11 cellular contexts compared by ENCODE assay signal in genomic region chr6:34673079-34673478, GRCh38. TPM values are rescaled to one million over a fixed set of nuclear protein-coding genes. Genes with fewer than 3 reads are reported as not detected.
DNase-seq lines count a peak whose midpoint lies in the region; ATAC-seq and TF ChIP-seq lines count a peak whose summit lies in the region.
"Had no signal": no experiment of that assay in that cellular context is flagged by ENCODE, and none has a peak within 500 bp of the region (broad histone marks: within the 10 kb centered on the region; RNA-seq: fewer than 3 reads in every experiment).

No MANE protein-coding gene starts in this region.

- peak overlapping the region; percentile 48 for H3K4me3 Mint-ChIP-seq in activated naive CD4-positive, alpha-beta T cell treated with anti-CD3 and anti-CD28 coated beads for 36 hours
- peak overlapping the region; percentile 83 for H3K4me3 Mint-ChIP-seq in T-helper 17 cell
- no peak overlapping the region for H3K4me3 Mint-ChIP-seq in WTC11

- in situ Hi-C loops in KBM-7 (cut with MboI; ENCODE audit: low pct_unique_long_range_greater_than_20kb, low sequenced_read_pairs) = no loop called here

- H3K36me3 Mint-ChIP-seq in activated naive CD4-positive, alpha-beta T cell treated with anti-CD3 and anti-CD28 coated beads for 36 hours (ENCODE audit: low read depth) = peaks cover 4% of the 10 kb centered on the region
- H3K36me3 Mint-ChIP-seq in T-helper 17 cell (ENCODE audit: low read depth) (no peaks in the 10 kb centered on the region), WTC11 (no peaks in the 10 kb centered on the region)

- no peaks in the 10 kb centered on the region for H3K9me3 Mint-ChIP-seq in activated naive CD4-positive, alpha-beta T cell treated with anti-CD3 and anti-CD28 coated beads for 36 hours
- no peaks in the 10 kb centered on the region for H3K9me3 Mint-ChIP-seq in WTC11

- CTCF ChIA-PET in activated naive CD4-positive, alpha-beta T cell treated with anti-CD3 and anti-CD28 coated beads for 36 hours (lab: Charles Lee) = interaction anchor here (0.6 to 1.6 kb wide), 3 partner anchors 16 to 879 kb away, joined by 3 to 6 read pairs (median 4); no protein-coding TSS in a partner anchor
- CTCF ChIA-PET in WTC11 (lab: Charles Lee) = interaction anchor here (0.9 kb wide), 1 partner anchor 16 kb away, joined by 3 read pairs; no protein-coding TSS in a partner anchor

- no peak for DNase-seq in activated naive CD4-positive, alpha-beta T cell treated with anti-CD3 and anti-CD28 coated beads for 36 hours
- no peak for DNase-seq in activated naive CD4-positive, alpha-beta T cell (lab: John Stamatoyannopoulos, UW)
- DNase-seq in T-helper 17 cell = no peak
- DNase-seq in foreskin keratinocyte = no peak
- DNase-seq in ovary = no peak
- DNase-seq in KBM-7 = no peak
- DNase-seq in WTC11 (ENCODE audit: low spot score) = no peak
- DNase-seq: islet precursor cell, NCI-H146, SIG-M5 had no signal

- H3K27ac Mint-ChIP-seq in activated naive CD4-positive, alpha-beta T cell treated with anti-CD3 and anti-CD28 coated beads for 36 hours = peak overlapping the region; percentile 94
- peak overlapping the region; percentile 98 for H3K27ac Mint-ChIP-seq in T-helper 17 cell
- no peak overlapping the region; the same call in 1 of the 2 replicates for H3K27ac Mint-ChIP-seq in WTC11

- H3K4me3 ChIP-seq in subcutaneous abdominal adipose tissue (ENCODE audit: low read depth in 1 of 5, low read length in 5 of 5) (no peak overlapping the region), ovary (no peak overlapping the region)

- H3K27ac ChIP-seq in foreskin keratinocyte = peak overlapping the region; percentile 39
- H3K27ac ChIP-seq in subcutaneous abdominal adipose tissue (ENCODE audit: low read depth, low read length) = peak overlapping the region; percentile 81
- no peak overlapping the region for H3K27ac ChIP-seq in ovary

- H3K27me3 ChIP-seq in foreskin keratinocyte (no peaks in the 10 kb centered on the region), subcutaneous abdominal adipose tissue (ENCODE audit: control insufficient read depth in 5 of 5, insufficient read depth in 4 of 5, low read length in 5 of 5) (no peaks in the 10 kb centered on the region), ovary (no peaks in the 10 kb centered on the region)

- intact Hi-C loops in activated naive CD4-positive, alpha-beta T cell treated with anti-CD3 and anti-CD28 coated beads for 36 hours (cut with micrococcal nuclease) = loop anchor here (1.0 kb wide), 1 partner anchor 84 kb away; the partner anchor contains the start of gene SNRPC
- intact Hi-C loops in ovary (cut with DNase I) = no loop called here

- ATAC-seq in T-helper 17 cell (peak; percentile 15), foreskin keratinocyte (no peak), WTC11 (no peak)

- TF ChIP-seq POLR2A in ovary (IDR thresholded peaks at IDR 0.05) = no peak

- TF ChIP-seq EP300 in ovary (IDR thresholded peaks at IDR 0.05) = no peak

- peak overlapping the region in 3 of 5 donors; percentile 28 to 47 (median 46) for H3K9ac ChIP-seq in subcutaneous abdominal adipose tissue (ENCODE audit: low read length in 5 of 5)

- H3K36me3 ChIP-seq in subcutaneous abdominal adipose tissue (ENCODE audit: control insufficient read depth in 5 of 5, insufficient read depth in 5 of 5, low read length in 5 of 5) (no peaks in the 10 kb centered on the region), ovary (no peaks in the 10 kb centered on the region)

- H3K4me1 Mint-ChIP-seq in activated naive CD4-positive, alpha-beta T cell treated with anti-CD3 and anti-CD28 coated beads for 36 hours (ENCODE audit: low read depth) = peaks cover 52% of the 10 kb centered on the region
- peaks cover 34% of the 10 kb centered on the region for H3K4me1 Mint-ChIP-seq in T-helper 17 cell
- H3K4me1 Mint-ChIP-seq in WTC11 = peaks cover 4% of the 10 kb centered on the region; the same call in 1 of the 2 replicates

- no peaks in the 10 kb centered on the region for H3K27me3 Mint-ChIP-seq in activated naive CD4-positive, alpha-beta T cell treated with anti-CD3 and anti-CD28 coated beads for 36 hours (ENCODE audit: low read depth)
- H3K27me3 Mint-ChIP-seq in T-helper 17 cell (no peaks in the 10 kb centered on the region), WTC11 (ENCODE audit: low read depth) (no peaks in the 10 kb centered on the region)

- TF ChIP-seq CTCF in foreskin keratinocyte (conservative IDR thresholded peaks at IDR 0.05) (no peak), ovary (IDR thresholded peaks at IDR 0.05) (no peak), WTC11 (IDR thresholded peaks at IDR 0.05) (no peak)

- H3K9me3 ChIP-seq in T-helper 17 cell (ENCODE audit: control insufficient read depth, low read length, poor library complexity, severe bottlenecking) = no peaks in the 10 kb centered on the region
- no peaks in the 10 kb centered on the region for H3K9me3 ChIP-seq in subcutaneous abdominal adipose tissue (ENCODE audit: control insufficient read depth in 5 of 5, low read length in 5 of 5)
- no peaks in the 10 kb centered on the region for H3K9me3 ChIP-seq in ovary

- H3K4me1 ChIP-seq in foreskin keratinocyte (peaks cover 22% of the 10 kb centered on the region), subcutaneous abdominal adipose tissue (ENCODE audit: control insufficient read depth in 5 of 5, insufficient read depth in 5 of 5, low read length in 5 of 5) (peaks cover 3 to 47% (median 32%) of the 10 kb centered on the region in 5 donors), ovary (ENCODE audit: insufficient read depth) (peaks cover 3% of the 10 kb centered on the region)

- whole genome bisulfite sequencing in ovary, 3 donors = 10 to 12% (median 11%) methylated on average over 1 of the region's 1 CpG

- POLR2A ChIA-PET in WTC11 (lab: Charles Lee) = no interaction called here

TF ChIP-seq in WTC11, 78 proteins besides CTCF, POLR2A, EP300 and RAD21:
- TF ChIP-seq E2F1 (CRISPR knock-in tag; IDR thresholded peaks at IDR 0.05) = no peak
- TF ChIP-seq ATF6 (CRISPR knock-in tag; IDR thresholded peaks at IDR 0.05) = no peak

RNA-seq across cellular contexts. Expression of gene ILRUN, which starts 23.5 kb away (rescaled TPM):
- total RNA-seq in activated naive CD4-positive, alpha-beta T cell treated with anti-CD3 and anti-CD28 coated beads for 36 hours = 10 to 100 TPM; 51.4 to 53.3 TPM
- total RNA-seq in T-helper 17 cell (10 to 100 TPM; 55.9 to 64.4 TPM), foreskin keratinocyte (64.5 and 64.9 TPM in 2 replicates), ovary (10 to 100 TPM; 29.4 to 59.8 (median 47.6) TPM), WTC11 (2021) (60.4 to 75.5 TPM (median 63.9 TPM) in 3 replicates)
- polyA plus RNA-seq in foreskin keratinocyte (41.3 and 45.0 TPM in 2 replicates), ovary (10 to 100 TPM; 40.2 to 86.5 TPM)

Comparison
In these comparisons a context has a peak if more than half of its experiments do, and no peak if none do; other contexts are left out.
1. H3K27ac ChIP-seq: peak in foreskin keratinocyte (single experiment) and subcutaneous abdominal adipose tissue (single experiment); none in ovary (0 of 2).